In the genomic region with DNA sequence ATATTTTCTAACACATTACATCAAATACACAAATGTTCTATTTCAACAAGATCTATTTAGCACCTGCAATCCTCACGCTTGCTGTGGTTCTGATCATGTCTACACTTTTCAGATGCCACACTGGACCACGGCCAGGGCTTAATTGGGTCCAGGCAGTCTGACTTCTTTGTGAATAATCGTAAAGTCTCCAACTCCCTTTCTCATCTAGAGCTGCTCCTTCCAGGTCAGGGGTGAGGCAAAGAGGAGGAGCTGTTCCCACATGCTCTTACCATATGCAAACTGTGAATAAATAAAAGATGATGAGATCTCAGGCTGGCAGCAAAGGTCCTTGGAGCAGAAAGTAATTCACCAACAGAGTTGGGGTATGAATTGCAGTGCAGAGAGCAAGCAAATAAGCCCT, we compare ENCODE assay signal across 27 cellular contexts.
"Had no signal": no experiment of that assay in that cellular context is flagged by ENCODE, and none has a peak within 500 bp of the region (broad histone marks: within the 10 kb centered on the region; RNA-seq: fewer than 3 reads in every experiment).

No MANE protein-coding gene starts in this region.

- H3K27me3 Mint-ChIP-seq: naive B cell; progenitor cell of endocrine pancreas; stimulated activated memory B cell treated with anti-CD40 and anti-IgM and Interleukin-4, amounts not matched to agents 10 μg/mL and 1 μg/mL and 100 μg/mL, for 72 hours; stimulated activated naive CD8-positive, alpha-beta T cell treated with anti-CD3 and anti-CD28 coated beads, Interleukin-15, amount 100 ng/mL, for 72 hours had no signal

- H3K27ac Mint-ChIP-seq: natural killer cell; nephron progenitor cell; progenitor cell of endocrine pancreas; stimulated activated memory B cell treated with anti-CD40 and anti-IgM and Interleukin-4, amounts not matched to agents 10 μg/mL and 1 μg/mL and 100 μg/mL, for 72 hours; stimulated activated naive CD8-positive, alpha-beta T cell treated with anti-CD3 and anti-CD28 coated beads, Interleukin-15, amount 100 ng/mL, for 72 hours had no signal

- H3K4me2 ChIP-seq: smooth muscle cell had no signal

- H3K4me3 Mint-ChIP-seq: naive B cell; natural killer cell; nephron progenitor cell; stimulated activated memory B cell treated with anti-CD40 and anti-IgM and Interleukin-4, amounts not matched to agents 10 μg/mL and 1 μg/mL and 100 μg/mL, for 72 hours; stimulated activated naive CD8-positive, alpha-beta T cell treated with anti-CD3 and anti-CD28 coated beads, Interleukin-15, amount 100 ng/mL, for 72 hours had no signal

- H3K36me3 Mint-ChIP-seq: naive B cell; natural killer cell; stimulated activated memory B cell treated with anti-CD40 and anti-IgM and Interleukin-4, amounts not matched to agents 10 μg/mL and 1 μg/mL and 100 μg/mL, for 72 hours had no signal

- H3K4me3 ChIP-seq: left lung, lower lobe of right lung, ovary, right atrium auricular region, right lobe of liver, smooth muscle cell, testis, thyroid gland, upper lobe of left lung, vagina had no signal

- ATAC-seq: left cardiac atrium; left lung; lower lobe of right lung; natural killer cell; right lobe of liver; stimulated activated memory B cell treated with anti-CD40 and anti-IgM and Interleukin-4, amounts not matched to agents 10 μg/mL and 1 μg/mL and 100 μg/mL, for 72 hours; stimulated activated naive CD8-positive, alpha-beta T cell treated with anti-CD3 and anti-CD28 coated beads, Interleukin-15, amount 100 ng/mL, for 72 hours had no signal

- H3K4me1 Mint-ChIP-seq: naive B cell; natural killer cell; nephron progenitor cell; stimulated activated memory B cell treated with anti-CD40 and anti-IgM and Interleukin-4, amounts not matched to agents 10 μg/mL and 1 μg/mL and 100 μg/mL, for 72 hours; stimulated activated naive CD8-positive, alpha-beta T cell treated with anti-CD3 and anti-CD28 coated beads, Interleukin-15, amount 100 ng/mL, for 72 hours had no signal

- H3K9me3 ChIP-seq: lower lobe of right lung, right atrium auricular region, right lobe of liver, testis, thyroid gland, vagina had no signal

- H3K36me3 ChIP-seq: left lung, lower lobe of right lung, ovary, right atrium auricular region, right lobe of liver, thyroid gland, upper lobe of left lung, vagina had no signal

- H3K4me1 ChIP-seq: left lung, lower lobe of right lung, right atrium auricular region, right lobe of liver, testis, thyroid gland, upper lobe of left lung, vagina had no signal

- H3K27ac ChIP-seq: left lung, lower lobe of right lung, ovary, right atrium auricular region, right lobe of liver, testis, thyroid gland, upper lobe of left lung, vagina had no signal

- DNase-seq: hippocampal formation; kidney glomerular epithelial cell; left cardiac atrium; left lung; lower lobe of right lung; mammary epithelial cell; mesenchymal stem cell; naive B cell; natural killer cell; nephron progenitor cell; ovary; right lobe of liver; stimulated activated CD4-positive, alpha-beta T cell treated with anti-CD3 and anti-CD28 coated beads, Interleukin-1b, Interleukin-23, amount 100 ng/mL, for 48 hours; stimulated activated CD4-positive, alpha-beta T cell treated with anti-CD3 and anti-CD28 coated beads, Interleukin-2, amount 100 ng/mL, for 48 hours; stimulated activated CD4-positive, alpha-beta T cell treated with anti-CD3 and anti-CD28 coated beads, Interleukin-4, amount 100 ng/mL, for 4 hours; stimulated activated CD8-positive, alpha-beta memory T cell treated with anti-CD3 and anti-CD28 coated beads, Interleukin-4, amount 100 ng/mL, for 48 hours; stimulated activated naive CD4-positive, alpha-beta T cell treated with Interleukin-2 at 50 U/mL for 16 hours; stimulated activated naive CD8-positive, alpha-beta T cell treated with anti-CD3 and anti-CD28 coated beads, Interleukin-15, amount 100 ng/mL, for 72 hours; substantia nigra; testis; thyroid gland; upper lobe of left lung had no signal

- H3K27me3 ChIP-seq: left lung, ovary, right atrium auricular region, right lobe of liver, testis, thyroid gland, upper lobe of left lung, vagina had no signal

- H3K9me3 Mint-ChIP-seq: natural killer cell; stimulated activated memory B cell treated with anti-CD40 and anti-IgM and Interleukin-4, amounts not matched to agents 10 μg/mL and 1 μg/mL and 100 μg/mL, for 72 hours had no signal
